20 cellular contexts compared by ENCODE assay signal in genomic region chr16:17149904-17150483, GRCh38.
DNase-seq lines count a peak whose midpoint lies in the region; TF ChIP-seq lines count a peak whose summit lies in the region.
"Had no signal": no experiment of that assay in that cellular context is flagged by ENCODE, and none has a peak within 500 bp of the region (broad histone marks: within the 10 kb centered on the region; RNA-seq: fewer than 3 reads in every experiment).

No MANE protein-coding gene starts in this region.

- in situ Hi-C loops in Caki2 (cut with HindIII; ENCODE audit: low pct_unique_long_range_greater_than_20kb, low sequenced_read_pairs), result no loop called here

- WGBS in esophagus squamous epithelium, 2 donors, result 80 to 82% methylated on average over 7 of the region's 7 CpGs
- 86% methylated on average over 7 of the region's 7 CpGs for WGBS in prostate gland

- DNase-seq in Caki2 (ENCODE audit: low read depth) (peak; percentile 24), RPMI8226 (peak; percentile 32), left kidney (ENCODE audit: low read depth, low spot score) (peak; percentile 67), esophagus squamous epithelium (lab: John Stamatoyannopoulos, UW) (no peak), amygdala (lab: John Stamatoyannopoulos, UW) (no peak), prostate gland (ENCODE audit: low spot score) (no peak), NCI-H526 (lab: John Stamatoyannopoulos, UW) (no peak)
- peak; percentile 19 for DNase-seq in Jurkat, Clone E6-1 (ENCODE audit: low read depth, low spot score)
- DNase-seq: ACHN; activated CD8-positive, alpha-beta T cell treated with anti-CD3 and anti-CD28 coated beads for 36 hours; activated T-cell treated with anti-CD3 and anti-CD28 coated beads for 4 hours; H7; immature natural killer cell; NCI-H1417; NCI-H510A; substantia nigra; T-helper 9 cell had no signal

- TF ChIP-seq POLR2A in esophagus squamous epithelium (IDR thresholded peaks at IDR 0.05) (no peak), prostate gland (IDR thresholded peaks at IDR 0.05) (no peak)

- TF ChIP-seq CTCF in esophagus squamous epithelium (IDR thresholded peaks at IDR 0.05) (no peak), prostate gland (IDR thresholded peaks at IDR 0.05) (no peak)

- H3K4me3 ChIP-seq in Jurkat, Clone E6-1 (ENCODE audit: low read length), result no peak overlapping the region
- H3K4me3 ChIP-seq in esophagus squamous epithelium, result no peak overlapping the region
- H3K4me3 ChIP-seq in prostate gland, result no peak overlapping the region
- H3K4me3 ChIP-seq: adrenal gland, coronary artery had no signal

- H3K27ac ChIP-seq in esophagus squamous epithelium (no peak overlapping the region), prostate gland (no peak overlapping the region)
- H3K27ac ChIP-seq: adrenal gland, C4-2B, coronary artery had no signal

- intact Hi-C loops in esophagus squamous epithelium (cut with DNase I) (loop anchor here (10.0 kb wide), 1 partner anchor 45 kb away; no protein-coding TSS in a partner anchor), prostate gland (cut with DNase I) (no loop called here)

- H3K36me3 ChIP-seq in esophagus squamous epithelium (no peaks in the 10 kb centered on the region), prostate gland (no peaks in the 10 kb centered on the region)
- H3K36me3 ChIP-seq: adrenal gland had no signal

- H3K27me3 ChIP-seq in esophagus squamous epithelium, result no peaks in the 10 kb centered on the region
- H3K27me3 ChIP-seq in prostate gland (replicated peaks; ENCODE audit: insufficient read depth), result no peaks in the 10 kb centered on the region
- H3K27me3 ChIP-seq: adrenal gland had no signal

- H3K9me3 ChIP-seq in esophagus squamous epithelium (no peaks in the 10 kb centered on the region), prostate gland (no peaks in the 10 kb centered on the region)
- H3K9me3 ChIP-seq: adrenal gland had no signal

- H3K4me1 ChIP-seq in esophagus squamous epithelium (no peaks in the 10 kb centered on the region), prostate gland (replicated peaks) (no peaks in the 10 kb centered on the region)
- H3K4me1 ChIP-seq: adrenal gland had no signal

Comparison
In these comparisons a context has a peak if more than half of its experiments do, and no peak if none do; other contexts are left out.
1. DNase-seq: peak in Caki2 (single experiment), Jurkat, Clone E6-1 (single experiment), RPMI8226 (single experiment) and left kidney (single experiment); none in esophagus squamous epithelium (single experiment), amygdala (0 of 56), prostate gland (single experiment) and NCI-H526 (0 of 2).